In the genomic region with DNA sequence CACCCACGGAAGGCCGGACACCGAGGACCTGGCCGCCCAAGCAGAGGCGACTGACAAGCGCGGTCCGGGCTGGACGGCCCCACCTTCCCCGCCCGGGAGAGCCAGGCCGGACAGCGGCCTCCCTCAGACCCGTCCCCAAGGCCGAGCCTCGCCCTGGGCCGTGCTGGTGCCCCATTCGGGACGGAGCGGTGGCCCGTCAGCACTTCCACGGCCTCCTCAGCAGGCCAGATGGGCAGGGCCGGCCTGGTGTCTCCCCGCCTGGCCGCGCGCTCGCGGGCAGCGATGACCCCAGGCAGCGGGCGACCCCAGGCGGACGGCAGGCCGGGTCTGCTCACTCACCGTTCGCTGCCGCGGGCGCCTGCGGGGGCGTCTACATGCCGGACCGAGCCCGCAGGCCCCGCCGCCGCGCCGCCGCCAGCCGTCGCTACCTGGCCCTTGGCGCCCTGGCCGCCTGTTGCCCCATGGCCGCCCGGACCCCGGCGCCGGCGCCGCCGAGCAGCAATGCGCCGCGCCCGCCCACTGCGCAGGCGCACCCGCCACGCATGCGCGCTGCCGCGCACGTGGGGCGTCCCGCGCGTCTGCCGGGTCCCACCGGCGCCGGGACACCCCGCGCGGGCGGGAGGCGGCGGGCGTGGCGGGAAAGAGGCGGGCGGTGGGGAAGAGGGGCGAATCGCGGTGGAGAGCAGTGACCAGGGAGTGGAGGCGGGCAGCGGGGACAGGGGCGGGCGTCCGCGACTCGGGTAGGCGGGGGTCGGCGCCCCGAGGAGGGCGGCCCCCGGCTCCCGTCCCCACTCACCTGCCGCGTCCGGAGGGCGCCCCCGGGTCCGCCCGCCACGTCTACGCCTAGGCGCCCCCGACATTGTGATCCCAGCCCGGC, we compare ENCODE assay signal across 8 cellular contexts. TPM values are rescaled to one million over a fixed set of nuclear protein-coding genes. Genes with fewer than 3 reads are reported as not detected.
DNase-seq lines count a peak whose midpoint lies in the region; ATAC-seq and TF ChIP-seq lines count a peak whose summit lies in the region.

A gene with protein sequence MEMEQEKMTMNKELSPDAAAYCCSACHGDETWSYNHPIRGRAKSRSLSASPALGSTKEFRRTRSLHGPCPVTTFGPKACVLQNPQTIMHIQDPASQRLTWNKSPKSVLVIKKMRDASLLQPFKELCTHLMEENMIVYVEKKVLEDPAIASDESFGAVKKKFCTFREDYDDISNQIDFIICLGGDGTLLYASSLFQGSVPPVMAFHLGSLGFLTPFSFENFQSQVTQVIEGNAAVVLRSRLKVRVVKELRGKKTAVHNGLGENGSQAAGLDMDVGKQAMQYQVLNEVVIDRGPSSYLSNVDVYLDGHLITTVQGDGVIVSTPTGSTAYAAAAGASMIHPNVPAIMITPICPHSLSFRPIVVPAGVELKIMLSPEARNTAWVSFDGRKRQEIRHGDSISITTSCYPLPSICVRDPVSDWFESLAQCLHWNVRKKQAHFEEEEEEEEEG (minus strand): TSS at position 521 of the 877 bp plus-strand sequence. CDS start 13,064 bp downstream, outside the sequence.

- TF ChIP-seq POLR2A in transverse colon (IDR thresholded peaks at IDR 0.05): no peak

- peaks cover 23% of the 10 kb centered on the region for H4K20me1 ChIP-seq in SK-N-SH (ENCODE audit: insufficient read depth)

- H3K27ac Mint-ChIP-seq in activated naive CD8-positive, alpha-beta T cell treated with anti-CD3 and anti-CD28 coated beads, Interleukin-2, amount 10 ng/mL, durations not matched to agents 7 days and 5 days: peak within 1 kb of the TSS; percentile 96

- intact Hi-C loops in cardiac septum (cut with DNase I): loop anchor here (2.0 to 5.0 kb wide), 2 partner anchors 114 to 129 kb away; partner anchors contain the start of gene GNB1
- intact Hi-C loops in posterior cingulate gyrus (cut with DNase I): loop anchor here (2.0 to 5.0 kb wide), 2 partner anchors 113 to 129 kb away; partner anchors contain the start of gene GNB1
- intact Hi-C loops in transverse colon (cut with DNase I; ENCODE audit: low total_unique reads): no loop called here

- peak; percentile 47 for DNase-seq in DMS153 (lab: John Stamatoyannopoulos, UW)
- peak; percentile 96 for DNase-seq in GM20000 (ENCODE audit: low spot score)
- no peak for DNase-seq in HT1080 (ENCODE audit: low read depth)
- DNase-seq in SK-N-SH: peak; percentile 98
- peak; percentile 95 for DNase-seq in activated naive CD8-positive, alpha-beta T cell treated with anti-CD3 and anti-CD28 coated beads, Interleukin-2, amount 10 ng/mL, durations not matched to agents 7 days and 5 days
- DNase-seq in cardiac septum (ENCODE audit: low spot score): no peak
- DNase-seq in posterior cingulate gyrus: peak in 7 of 10 donors; percentile 43 to 93 (median 72)
- peak; percentile 70 for DNase-seq in transverse colon

- H3K27me3 Mint-ChIP-seq in activated naive CD8-positive, alpha-beta T cell treated with anti-CD3 and anti-CD28 coated beads, Interleukin-2, amount 10 ng/mL, durations not matched to agents 7 days and 5 days: no peaks in the 10 kb centered on the region

- ATAC-seq in activated naive CD8-positive, alpha-beta T cell treated with anti-CD3 and anti-CD28 coated beads, Interleukin-2, amount 10 ng/mL, durations not matched to agents 7 days and 5 days (ENCODE audit: low read depth): peak; percentile 53

- H3K9ac ChIP-seq in SK-N-SH: peak within 1 kb of the TSS; percentile 74

- peaks cover 7% of the 10 kb centered on the region for H3K36me3 Mint-ChIP-seq in activated naive CD8-positive, alpha-beta T cell treated with anti-CD3 and anti-CD28 coated beads, Interleukin-2, amount 10 ng/mL, durations not matched to agents 7 days and 5 days

- peaks cover 28% of the 10 kb centered on the region for H3F3A ChIP-seq in SK-N-SH (replicated peaks; ENCODE audit: insufficient read depth)

- no peaks in the 10 kb centered on the region for H3K9me3 Mint-ChIP-seq in activated naive CD8-positive, alpha-beta T cell treated with anti-CD3 and anti-CD28 coated beads, Interleukin-2, amount 10 ng/mL, durations not matched to agents 7 days and 5 days

- TF ChIP-seq RAD21 in SK-N-SH (IDR thresholded peaks at IDR 0.05; ENCODE audit: low read length): no peak

- no peaks in the 10 kb centered on the region for H3K9me3 ChIP-seq in SK-N-SH
- H3K9me3 ChIP-seq in transverse colon: no peaks in the 10 kb centered on the region

- peak within 1 kb of the TSS; percentile 87 for H3K4me3 Mint-ChIP-seq in activated naive CD8-positive, alpha-beta T cell treated with anti-CD3 and anti-CD28 coated beads, Interleukin-2, amount 10 ng/mL, durations not matched to agents 7 days and 5 days

- peaks cover 0 to 2% of the 10 kb centered on the region in 2 experiments for H3K36me3 ChIP-seq in SK-N-SH (replicated peaks in 1 of 2; ENCODE audit: control insufficient read depth in 1 of 2, insufficient read depth in 2 of 2, low read length in 1 of 2)
- H3K36me3 ChIP-seq in transverse colon: no peaks in the 10 kb centered on the region

- H3K4me3 ChIP-seq in SK-N-SH (ENCODE audit: low read depth in 2 of 2, low read length in 1 of 2) (peak within 1 kb of the TSS; percentile 71 to 80), transverse colon (peak within 1 kb of the TSS; percentile 60 to 97 (median 66))

- WGBS in SK-N-SH (ENCODE audit: low lambda C conversion rate): 0% methylated on average over 2 of the region's 123 CpGs
- 1% methylated on average over 83 of the region's 123 CpGs; no CpG with 5 or more reads in 1 of the 2 donors for WGBS in transverse colon (ENCODE audit: low coverage in 1 of 2), 2 donors

- H3K27me3 ChIP-seq in SK-N-SH (ENCODE audit: insufficient read depth): no peaks in the 10 kb centered on the region
- no peaks in the 10 kb centered on the region for H3K27me3 ChIP-seq in transverse colon

- CTCF ChIA-PET in SK-N-SH (lab: Yijun Ruan, JAX): interaction anchor here (5.6 kb wide), 1 partner anchor 129 kb away, joined by 54 read pairs; no protein-coding TSS in a partner anchor

- in situ Hi-C loops in transverse colon (cut with MboI; ENCODE audit: low pct_ligation_motif_present in 1 of 4, low pct_unique_long_range_greater_than_20kb in 1 of 4, low sequenced_read_pairs in 3 of 4): no loop called here

- H3K4me1 ChIP-seq in SK-N-SH (ENCODE audit: control insufficient read depth in 1 of 2, insufficient read depth in 2 of 2, low read depth in 1 of 2, low read length in 1 of 2) (peaks cover 4 to 38% of the 10 kb centered on the region in 2 experiments; a peak in 2 of 4 replicates), transverse colon (peaks cover 57 to 78% (median 76%) of the 10 kb centered on the region in 4 donors)

- peak; percentile 0 for TF ChIP-seq CTCF in GM20000 (IDR thresholded peaks at IDR 0.05; ENCODE audit: extremely low read depth, missing control alignments)
- no peak for TF ChIP-seq CTCF in SK-N-SH (IDR thresholded peaks at IDR 0.05)
- no peak for TF ChIP-seq CTCF in transverse colon (IDR thresholded peaks at IDR 0.05)

- H3K79me2 ChIP-seq in SK-N-SH (ENCODE audit: insufficient read depth): peaks cover 49% of the 10 kb centered on the region

- POLR2A ChIA-PET in SK-N-SH (lab: Yijun Ruan, JAX): no interaction called here
- POLR2A ChIA-PET in activated naive CD8-positive, alpha-beta T cell treated with anti-CD3 and anti-CD28 coated beads, Interleukin-2, amount 10 ng/mL, durations not matched to agents 7 days and 5 days (lab: Charles Lee): interaction anchor here (1.2 to 4.0 kb wide), 6 partner anchors 9 to 148 kb away, joined by 3 to 38 read pairs (median 4); partner anchors contain the start of gene CDK11A

- H3K27ac ChIP-seq in SK-N-SH (ENCODE audit: low read depth in 2 of 2, low read length in 1 of 2) (peak within 1 kb of the TSS; percentile 59 to 67; a peak in 3 of 4 replicates), transverse colon (peak within 1 kb of the TSS; percentile 91 to 97 (median 96))

- H3K9me2 ChIP-seq in SK-N-SH: no peaks in the 10 kb centered on the region

- peaks cover 52% of the 10 kb centered on the region for H3K4me1 Mint-ChIP-seq in activated naive CD8-positive, alpha-beta T cell treated with anti-CD3 and anti-CD28 coated beads, Interleukin-2, amount 10 ng/mL, durations not matched to agents 7 days and 5 days

- H2AFZ ChIP-seq in SK-N-SH (ENCODE audit: low read depth): peak within 1 kb of the TSS; percentile 70

- TF ChIP-seq EP300 in SK-N-SH (IDR thresholded peaks at IDR 0.05; ENCODE audit: borderline replicate concordance in 1 of 2, low read depth in 1 of 2, low read length in 1 of 2): no peak
- TF ChIP-seq EP300 in transverse colon (IDR thresholded peaks at IDR 0.05; ENCODE audit: low read depth): no peak

- peak within 1 kb of the TSS; percentile 91 for H3K4me2 ChIP-seq in SK-N-SH

TF ChIP-seq in SK-N-SH, 30 proteins besides CTCF, POLR2A, EP300 and RAD21 (continues in another document):
- TF ChIP-seq SIN3A (IDR thresholded peaks at IDR 0.05; ENCODE audit: borderline replicate concordance, low read depth, low read length) (0 out of 2 replicates have a peak, but pooled peaks have one; percentile 55), SMC3 (IDR thresholded peaks at IDR 0.05; ENCODE audit: low read depth, low read length) (no peak), JUND (IDR thresholded peaks at IDR 0.05) (no peak), ELF1 (IDR thresholded peaks at IDR 0.05) (no peak), EZH2phosphoT487 (IDR thresholded peaks at IDR 0.05; ENCODE audit: borderline replicate concordance, low read depth) (no peak)

RNA-seq across cellular contexts. Expression of the gene that starts here (rescaled TPM):
- total RNA-seq in HT1080 (2014; rRNA removed; shearing (Covaris generic)): 44.7 and 58.5 TPM in 2 replicates
- polyA plus RNA-seq in HT1080 (2015; cell fraction: cytosol; rRNA removed): 34.2 and 34.7 TPM in 2 replicates
- 60.4 and 63.3 TPM in 2 replicates for polyA plus RNA-seq in HT1080 (2015; cell fraction: nucleus; rRNA removed)
- polyA plus RNA-seq in SK-N-SH (2012; rRNA removed): 66.2 and 70.4 TPM in 2 replicates
- 31.7 and 41.3 TPM in 2 replicates for polyA plus RNA-seq in SK-N-SH (2012; cell fraction: cytosol; rRNA removed)
- 171 and 178 TPM in 2 replicates for polyA plus RNA-seq in SK-N-SH (2012; cell fraction: nucleus; rRNA removed)
- 10 to 100 TPM; 69.7 to 74.3 TPM for total RNA-seq in activated naive CD8-positive, alpha-beta T cell treated with anti-CD3 and anti-CD28 coated beads, Interleukin-2, amount 10 ng/mL, durations not matched to agents 7 days and 5 days
- 31.3 TPM for total RNA-seq in cardiac septum
- total RNA-seq in transverse colon: 100 to 1,000 TPM; 129 to 191 (median 152) TPM

Comparison
In these comparisons a context has a peak if more than half of its experiments do, and no peak if none do; other contexts are left out.
1. DNase-seq: peak in DMS153 (single experiment), GM20000 (single experiment), SK-N-SH (single experiment), activated naive CD8-positive, alpha-beta T cell treated with anti-CD3 and anti-CD28 coated beads, Interleukin-2, amount 10 ng/mL, durations not matched to agents 7 days and 5 days (single experiment), posterior cingulate gyrus (7 of 10) and transverse colon (single experiment); none in HT1080 (single experiment) and cardiac septum (single experiment).